ENCODE assay signal across 8 cellular contexts in genomic region chr17:31388770-31389672, GRCh38. TPM values are rescaled to one million over a fixed set of nuclear protein-coding genes. Genes with fewer than 3 reads are reported as not detected.
DNase-seq lines count a peak whose midpoint lies in the region; ATAC-seq, FAIRE-seq and TF ChIP-seq lines count a peak whose summit lies in the region.

No MANE protein-coding gene starts in this region.

- peaks cover 42% of the 10 kb centered on the region for H3K27me3 Mint-ChIP-seq in activated T-helper 1 cell treated with anti-CD3 and anti-CD28 coated beads, Interleukin-12 subunit alpha, Interleukin-12 subunit beta, Interleukin-2, Interleukin-4 antibody, amounts not matched to agents 30 ng/mL and 10 ng/mL and 1 ng/mL, durations not matched to agents 14 hours and 24 hours and 36 hours (ENCODE audit: insufficient read depth)

- ATAC-seq in GM21576 (IDR thresholded peaks at IDR 0.05; ENCODE audit: unreplicated experiment), result no peak

- H3K4me3 Mint-ChIP-seq in activated T-helper 1 cell treated with anti-CD3 and anti-CD28 coated beads, Interleukin-12 subunit alpha, Interleukin-12 subunit beta, Interleukin-2, Interleukin-4 antibody, amounts not matched to agents 30 ng/mL and 10 ng/mL and 1 ng/mL, durations not matched to agents 14 hours and 24 hours and 36 hours, result no peak overlapping the region

- H3K36me3 ChIP-seq in ascending aorta, result no peaks in the 10 kb centered on the region
- H3K36me3 ChIP-seq in iPS-15b (ENCODE audit: control insufficient read depth, insufficient read depth, low read length), result no peaks in the 10 kb centered on the region

- H3K27ac ChIP-seq in RWPE1 (no peak overlapping the region), ascending aorta (no peak overlapping the region)

- intact Hi-C loops in ascending aorta (cut with DNase I), result no loop called here
- intact Hi-C loops in activated T-helper 1 cell treated with anti-CD3 and anti-CD28 coated beads, Interleukin-12 subunit alpha, Interleukin-12 subunit beta, Interleukin-2, Interleukin-4 antibody, amounts not matched to agents 30 ng/mL and 10 ng/mL and 1 ng/mL, durations not matched to agents 14 hours and 24 hours and 36 hours (cut with micrococcal nuclease), result loop anchor here (1.0 kb wide), 1 partner anchor 136 kb away; no protein-coding TSS in a partner anchor

- no peak overlapping the region for H3K4me3 ChIP-seq in AG04449 (ENCODE audit: low read depth, low read length)
- H3K4me3 ChIP-seq in ascending aorta, result no peak overlapping the region
- peak overlapping the region; percentile 35 for H3K4me3 ChIP-seq in iPS-15b (ENCODE audit: low read depth, low read length)

- H3K27me3 ChIP-seq in ascending aorta, result peaks cover 7% of the 10 kb centered on the region
- peaks cover 24% of the 10 kb centered on the region for H3K27me3 ChIP-seq in iPS-15b (ENCODE audit: control insufficient read depth, insufficient read depth, low read length)

- H3K4me1 Mint-ChIP-seq in activated T-helper 1 cell treated with anti-CD3 and anti-CD28 coated beads, Interleukin-12 subunit alpha, Interleukin-12 subunit beta, Interleukin-2, Interleukin-4 antibody, amounts not matched to agents 30 ng/mL and 10 ng/mL and 1 ng/mL, durations not matched to agents 14 hours and 24 hours and 36 hours (ENCODE audit: low read depth), result peaks cover 6% of the 10 kb centered on the region

- H3K4me1 ChIP-seq in ascending aorta, result peaks cover 4 to 6% of the 10 kb centered on the region in 2 donors
- H3K4me1 ChIP-seq in iPS-15b (ENCODE audit: control insufficient read depth, insufficient read depth, low read length), result peaks cover 4% of the 10 kb centered on the region

- peaks cover 2% of the 10 kb centered on the region for H3K36me3 Mint-ChIP-seq in activated T-helper 1 cell treated with anti-CD3 and anti-CD28 coated beads, Interleukin-12 subunit alpha, Interleukin-12 subunit beta, Interleukin-2, Interleukin-4 antibody, amounts not matched to agents 30 ng/mL and 10 ng/mL and 1 ng/mL, durations not matched to agents 14 hours and 24 hours and 36 hours (ENCODE audit: low read depth)

- CTCF ChIA-PET in AG04449 (lab: Yijun Ruan, JAX), result interaction anchor here (0.6 to 4.1 kb wide), 21 partner anchors 9 to 526 kb away, joined by 3 to 58 read pairs (median 4); partner anchors contain the start of gene UTP6
- CTCF ChIA-PET in RWPE1 (lab: Yijun Ruan, JAX), result interaction anchor here (0.6 to 1.6 kb wide), 7 partner anchors 12 to 293 kb away, joined by 3 to 10 read pairs (median 3); no protein-coding TSS in a partner anchor

- no peak for DNase-seq in AG04449 (ENCODE audit: low read depth, low spot score)
- DNase-seq in GM12892 (ENCODE audit: insufficient read length), result peak; percentile 70
- peak; percentile 46 for DNase-seq in RWPE1 (ENCODE audit: low spot score)
- DNase-seq in ascending aorta (ENCODE audit: low spot score in 2 of 2), result no peak
- DNase-seq in stimulated activated CD8-positive, alpha-beta memory T cell treated with anti-CD3 and anti-CD28 coated beads, Interleukin-2, amount 100 ng/mL, for 48 hours (ENCODE audit: low read depth in 2 of 2), result peak; percentile 25 to 32
- no peak for DNase-seq in activated T-helper 1 cell treated with anti-CD3 and anti-CD28 coated beads, Interleukin-12 subunit alpha, Interleukin-12 subunit beta, Interleukin-2, Interleukin-4 antibody, amounts not matched to agents 30 ng/mL and 10 ng/mL and 1 ng/mL, durations not matched to agents 14 hours and 24 hours and 36 hours (ENCODE audit: low spot score)

- TF ChIP-seq POLR2A in GM12892 (IDR thresholded peaks at IDR 0.05; ENCODE audit: low read depth, low read length), result no peak

- H3K9me3 Mint-ChIP-seq in activated T-helper 1 cell treated with anti-CD3 and anti-CD28 coated beads, Interleukin-12 subunit alpha, Interleukin-12 subunit beta, Interleukin-2, Interleukin-4 antibody, amounts not matched to agents 30 ng/mL and 10 ng/mL and 1 ng/mL, durations not matched to agents 14 hours and 24 hours and 36 hours, result no peaks in the 10 kb centered on the region

- peak; percentile 77 for TF ChIP-seq CTCF in AG04449 (IDR thresholded peaks at IDR 0.05; ENCODE audit: insufficient read depth, low read length, missing control alignments)
- TF ChIP-seq CTCF in RWPE1 (conservative IDR thresholded peaks at IDR 0.05; ENCODE audit: low read depth), result peak; percentile 53
- peak in 2 of 3 experiments; percentile 32 to 57 for TF ChIP-seq CTCF in ascending aorta (IDR thresholded peaks at IDR 0.05)

- H3K9me3 ChIP-seq in ascending aorta (no peaks in the 10 kb centered on the region), iPS-15b (ENCODE audit: control insufficient read depth, insufficient read depth, low read length) (no peaks in the 10 kb centered on the region)

- no peak for FAIRE-seq in GM12892 (lab: Jason Lieb, UNC)

- H3K9ac ChIP-seq in iPS-15b (ENCODE audit: low read depth, low read length), result no peak overlapping the region

- H3K27ac Mint-ChIP-seq in activated T-helper 1 cell treated with anti-CD3 and anti-CD28 coated beads, Interleukin-12 subunit alpha, Interleukin-12 subunit beta, Interleukin-2, Interleukin-4 antibody, amounts not matched to agents 30 ng/mL and 10 ng/mL and 1 ng/mL, durations not matched to agents 14 hours and 24 hours and 36 hours, result no peak overlapping the region

- POLR2A ChIA-PET in AG04449 (lab: Yijun Ruan, JAX), result no interaction called here
- POLR2A ChIA-PET in RWPE1 (lab: Yijun Ruan, JAX; ENCODE audit: low non-redundant PET), result no interaction called here

RNA-seq across cellular contexts. Expression of gene RAB11FIP4, which starts 2.5 kb away (rescaled TPM):
- polyA plus RNA-seq in GM12892 (2012; ENCODE audit: missing spikeins), result 3.0 TPM
- total RNA-seq in ascending aorta, result 0.85 TPM
- 28.7 and 29.8 TPM in 2 replicates for total RNA-seq in activated T-helper 1 cell treated with anti-CD3 and anti-CD28 coated beads, Interleukin-12 subunit alpha, Interleukin-12 subunit beta, Interleukin-2, Interleukin-4 antibody, amounts not matched to agents 30 ng/mL and 10 ng/mL and 1 ng/mL, durations not matched to agents 14 hours and 24 hours and 36 hours

Comparison
In these comparisons a context has a peak if more than half of its experiments do, and no peak if none do; other contexts are left out.
1. DNase-seq: peak in GM12892 (single experiment), RWPE1 (single experiment) and stimulated activated CD8-positive, alpha-beta memory T cell treated with anti-CD3 and anti-CD28 coated beads, Interleukin-2, amount 100 ng/mL, for 48 hours (2 of 2); none in AG04449 (single experiment), ascending aorta (0 of 2) and activated T-helper 1 cell treated with anti-CD3 and anti-CD28 coated beads, Interleukin-12 subunit alpha, Interleukin-12 subunit beta, Interleukin-2, Interleukin-4 antibody, amounts not matched to agents 30 ng/mL and 10 ng/mL and 1 ng/mL, durations not matched to agents 14 hours and 24 hours and 36 hours (single experiment).
2. RNA of gene RAB11FIP4, which starts 2.5 kb away (total RNA-seq): 28.7 to 29.8 TPM in activated T-helper 1 cell treated with anti-CD3 and anti-CD28 coated beads, Interleukin-12 subunit alpha, Interleukin-12 subunit beta, Interleukin-2, Interleukin-4 antibody, amounts not matched to agents 30 ng/mL and 10 ng/mL and 1 ng/mL, durations not matched to agents 14 hours and 24 hours and 36 hours; 0.85 TPM in ascending aorta (single experiment); every median in the first group is over 10 times any median in the second.
3. Peak in every context shown above with its lines, with median percentiles within 50 percentile points of each other: CTCF ChIP-seq.